8 cellular contexts compared by ENCODE assay signal in the genomic region with DNA sequence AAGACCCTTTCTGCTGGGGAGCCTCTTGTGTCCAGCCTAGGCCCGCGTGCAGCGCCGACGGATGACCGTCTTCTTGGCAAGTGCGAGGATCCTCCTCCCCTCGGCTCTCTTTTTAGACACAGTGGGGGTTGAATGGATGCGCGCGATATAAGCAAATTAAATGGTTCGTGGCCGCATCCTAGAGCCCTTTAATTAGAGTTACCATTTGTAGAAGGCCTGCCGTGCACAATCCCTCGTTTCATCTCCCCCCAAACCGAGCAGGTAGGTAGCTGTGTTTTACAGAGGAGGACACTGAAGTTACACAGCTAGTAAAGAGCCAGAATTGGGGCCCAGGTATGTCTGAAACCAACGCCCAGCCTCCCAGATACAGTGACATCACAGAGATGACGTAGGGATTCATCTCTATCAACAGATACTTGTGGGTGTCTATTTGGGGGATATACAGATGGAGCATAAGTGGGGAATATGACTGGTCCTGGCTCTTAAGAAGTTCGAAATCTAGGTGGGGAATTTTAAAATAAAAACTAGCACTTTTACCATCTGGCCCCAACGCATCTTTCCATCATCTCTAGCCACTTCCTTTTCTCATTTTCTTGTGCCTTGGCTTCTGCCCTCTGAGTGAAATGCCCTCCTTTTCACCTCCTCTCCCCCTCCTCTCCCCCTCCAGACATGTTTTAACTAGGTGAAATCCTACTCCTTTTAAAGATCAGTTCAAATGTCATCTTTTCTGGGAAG. TPM values are rescaled to one million over a fixed set of nuclear protein-coding genes. Genes with fewer than 3 reads are reported as not detected.
DNase-seq lines count a peak whose midpoint lies in the region; ATAC-seq, FAIRE-seq and TF ChIP-seq lines count a peak whose summit lies in the region.

No MANE protein-coding gene starts in this region.

- no peak for TF ChIP-seq RAD21 in A549 (conservative IDR thresholded peaks at IDR 0.05 in 1 of 2, IDR thresholded peaks at IDR 0.05 in 1 of 2)

- WGBS in A549 (ENCODE audit: missing lambda C conversion rate) = 2% methylated on average over 19 of the region's 20 CpGs

- CTCF ChIA-PET in A549 (lab: Yijun Ruan, JAX) = interaction anchor here (0.7 to 4.5 kb wide), 7 partner anchors 10 to 80 kb away, joined by 3 to 31 read pairs (median 7); no protein-coding TSS in a partner anchor

- H3K4me3 ChIP-seq in A549 = peak overlapping the region; percentile 69

- DNase-seq in A549 (ENCODE audit: low read depth in 1 of 2, low spot score in 1 of 2) (peak; percentile 60 to 73), RKO (ENCODE audit: low spot score) (peak; percentile 11), astrocyte of the hippocampus (ENCODE audit: low read depth, low spot score) (peak; percentile 38), iris pigment epithelial cell (ENCODE audit: low read depth) (peak; percentile 40), cortex of kidney (lab: John Stamatoyannopoulos, UW) (no peak)
- DNase-seq in stimulated activated CD4-positive, alpha-beta T cell treated with anti-CD3 and anti-CD28 coated beads, Interleukin-4, amount 100 ng/mL, for 4 hours = peak; percentile 23 to 24

- peak overlapping the region; percentile 91 to 96 for H3K27ac ChIP-seq in A549

- POLR2A ChIA-PET in A549 (lab: Yijun Ruan, JAX) = interaction anchor here (0.6 to 3.2 kb wide), 10 partner anchors 8 to 148 kb away, joined by 3 to 34 read pairs (median 6); partner anchors contain the start of genes DEPDC7 and QSER1

- H3K4me1 ChIP-seq in A549 = peaks cover 48% of the 10 kb centered on the region

- no peak for TF ChIP-seq POLR2A in A549 (IDR thresholded peaks at IDR 0.05; ENCODE audit: low read length)

- FAIRE-seq in A549 (lab: Jason Lieb, UNC) = no peak

- peak; percentile 42 to 45 for ATAC-seq in A549
- peak; percentile 35 for ATAC-seq in GM18868 (IDR thresholded peaks at IDR 0.05; ENCODE audit: unreplicated experiment)
- peak; percentile 40 for ATAC-seq in HG03175 (IDR thresholded peaks at IDR 0.05; ENCODE audit: unreplicated experiment)

- H3K4me2 ChIP-seq in A549 = peak overlapping the region; percentile 74

- TF ChIP-seq EP300 in A549 (IDR thresholded peaks at IDR 0.05) = no peak

- no peak for TF ChIP-seq CTCF in A549 (IDR thresholded peaks at IDR 0.05)

- no peaks in the 10 kb centered on the region for H3K9me3 ChIP-seq in A549

TF ChIP-seq in A549, 52 proteins besides CTCF, POLR2A, EP300 and RAD21:
- TF ChIP-seq, protein P1, sequence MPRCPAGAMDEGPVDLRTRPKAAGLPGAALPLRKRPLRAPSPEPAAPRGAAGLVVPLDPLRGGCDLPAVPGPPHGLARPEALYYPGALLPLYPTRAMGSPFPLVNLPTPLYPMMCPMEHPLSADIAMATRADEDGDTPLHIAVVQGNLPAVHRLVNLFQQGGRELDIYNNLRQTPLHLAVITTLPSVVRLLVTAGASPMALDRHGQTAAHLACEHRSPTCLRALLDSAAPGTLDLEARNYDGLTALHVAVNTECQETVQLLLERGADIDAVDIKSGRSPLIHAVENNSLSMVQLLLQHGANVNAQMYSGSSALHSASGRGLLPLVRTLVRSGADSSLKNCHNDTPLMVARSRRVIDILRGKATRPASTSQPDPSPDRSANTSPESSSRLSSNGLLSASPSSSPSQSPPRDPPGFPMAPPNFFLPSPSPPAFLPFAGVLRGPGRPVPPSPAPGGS (IDR thresholded peaks at IDR 0.05) = 0 out of 3 replicates have a peak, but pooled peaks have one; percentile 3
- TF ChIP-seq SMC3 (IDR thresholded peaks at IDR 0.05) = 0 out of 3 replicates have a peak, but pooled peaks have one; percentile 2
- TF ChIP-seq, protein P2, sequence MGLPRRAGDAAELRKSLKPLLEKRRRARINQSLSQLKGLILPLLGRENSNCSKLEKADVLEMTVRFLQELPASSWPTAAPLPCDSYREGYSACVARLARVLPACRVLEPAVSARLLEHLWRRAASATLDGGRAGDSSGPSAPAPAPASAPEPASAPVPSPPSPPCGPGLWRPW (IDR thresholded peaks at IDR 0.05) = no peak

RNA-seq across cellular contexts. Expression of gene TCP11L1, which starts 0.9 kb away (rescaled TPM):
- polyA plus RNA-seq in A549 (2011; rRNA removed) = 42.1 and 43.0 TPM in 2 replicates
- polyA plus RNA-seq in A549 (2012; cell fraction: cytosol; rRNA removed) = 12.8 and 14.8 TPM in 2 replicates
- 15.1 and 19.2 TPM in 2 replicates for polyA plus RNA-seq in A549 (2012; cell fraction: nucleus; rRNA removed)
- 23.7 to 30.3 TPM (median 27.7 TPM) in 3 replicates for polyA plus RNA-seq in A549 (2017; fragmentation: RNase III; extraction: RNeasy Plus Mini Kit Qiagen cat#74134 plus additional on column Dnase treatment)
- 105 and 118 TPM in 2 replicates for polyA minus RNA-seq in A549 (2011; rRNA and poly(A)+ RNA removed)

RNA-seq across cellular contexts. Expression of gene DEPDC7, which starts 24.6 kb away (rescaled TPM):
- polyA plus RNA-seq in A549 (2011; rRNA removed) (15.2 and 16.6 TPM in 2 replicates), A549 (2017; fragmentation: RNase III; extraction: RNeasy Plus Mini Kit Qiagen cat#74134 plus additional on column Dnase treatment) (15.1 to 15.3 TPM (median 15.2 TPM) in 3 replicates)
- polyA plus RNA-seq in A549 (2012; cell fraction: cytosol; rRNA removed) = 4.5 and 4.7 TPM in 2 replicates
- 4.2 and 4.8 TPM in 2 replicates for polyA plus RNA-seq in A549 (2012; cell fraction: nucleus; rRNA removed)
- 3.1 and 3.5 TPM in 2 replicates for polyA minus RNA-seq in A549 (2011; rRNA and poly(A)+ RNA removed)
